In genomic region chr1:15916916-15917315, GRCh38 we compare ENCODE assay signal across 12 cellular contexts. TPM values are rescaled to one million over a fixed set of nuclear protein-coding genes. Genes with fewer than 3 reads are reported as not detected.
A peak's percentile ranks its signal among the peaks of the same experiment; 100 is the strongest.
DNase-seq lines count a peak whose midpoint lies in the region; ATAC-seq and TF ChIP-seq lines count a peak whose summit lies in the region.
"Had no signal": no experiment of that assay in that cellular context is flagged by ENCODE, and none has a peak within 500 bp of the region (broad histone marks: within the 10 kb centered on the region; RNA-seq: fewer than 3 reads in every experiment).

No MANE protein-coding gene starts in this region.

- no peak for DNase-seq in Right ventricle myocardium inferior (ENCODE audit: missing footprints)
- DNase-seq in left ventricle myocardium inferior, result no peak
- no peak for DNase-seq in SK-N-MC (ENCODE audit: low read depth, low spot score)
- peak in 1 of 2 donors; percentile 14 for DNase-seq in fibroblast of lung (ENCODE audit: low read depth in 2 of 2)
- DNase-seq in stimulated activated naive B cell treated with anti-CD40 and anti-IgM and Interleukin-4, amounts not matched to agents 10 μg/mL and 1 μg/mL and 100 μg/mL, for 72 hours, result no peak
- DNase-seq in omental fat pad (ENCODE audit: low spot score), result no peak
- no peak for DNase-seq in activated gamma-delta T cell (lab: John Stamatoyannopoulos, UW)
- no peak for DNase-seq in left colon
- DNase-seq: COR-L47; NCI-H1694; stimulated activated CD8-positive, alpha-beta memory T cell treated with anti-CD3 and anti-CD28 coated beads, Interleukin-4, amount 100 ng/mL, for 48 hours; T1000 had no signal

- H3K9me3 ChIP-seq in left ventricle myocardium inferior (replicated peaks), result no peaks in the 10 kb centered on the region
- H3K9me3 ChIP-seq in SK-N-MC (ENCODE audit: low read depth, low read length), result no peaks in the 10 kb centered on the region; the same call in 1 of the 2 replicates
- H3K9me3 ChIP-seq in fibroblast of lung (ENCODE audit: control insufficient read depth, insufficient read depth, low read depth, low read length), result no peaks in the 10 kb centered on the region

- H3K36me3 ChIP-seq in left ventricle myocardium inferior, result peaks cover 94% of the 10 kb centered on the region
- peaks cover 77% of the 10 kb centered on the region for H3K36me3 ChIP-seq in SK-N-MC (ENCODE audit: insufficient read depth, low read length)
- H3K36me3 ChIP-seq in fibroblast of lung (ENCODE audit: control insufficient read depth, insufficient read depth, low read length), result no peaks in the 10 kb centered on the region

- H3K4me1 ChIP-seq in left ventricle myocardium inferior (peaks cover 20% of the 10 kb centered on the region), fibroblast of lung (ENCODE audit: control insufficient read depth, extremely low read depth, insufficient read depth, low read length) (peaks cover 3% of the 10 kb centered on the region)

- H3K9ac ChIP-seq in SK-N-MC (ENCODE audit: insufficient read length) (no peak overlapping the region), fibroblast of lung (ENCODE audit: insufficient read depth, low read length) (no peak overlapping the region)

- peaks cover 11 to 38% of the 10 kb centered on the region in 2 donors for H3K4me1 Mint-ChIP-seq in stimulated activated naive B cell treated with anti-CD40 and anti-IgM and Interleukin-4, amounts not matched to agents 10 μg/mL and 1 μg/mL and 100 μg/mL, for 72 hours

- TF ChIP-seq CTCF in left ventricle myocardium inferior (IDR thresholded peaks at IDR 0.05; ENCODE audit: borderline replicate concordance) (no peak), fibroblast of lung (conservative IDR thresholded peaks at IDR 0.05 in 1 of 2, IDR thresholded peaks at IDR 0.05 in 1 of 2; ENCODE audit: low read depth in 1 of 2, low read length in 2 of 2) (no peak), omental fat pad (IDR thresholded peaks at IDR 0.05) (no peak)

- no peaks in the 10 kb centered on the region for H3K27me3 Mint-ChIP-seq in stimulated activated naive B cell treated with anti-CD40 and anti-IgM and Interleukin-4, amounts not matched to agents 10 μg/mL and 1 μg/mL and 100 μg/mL, for 72 hours

- H4K20me1 ChIP-seq in fibroblast of lung (ENCODE audit: control insufficient read depth, extremely low read depth, insufficient read depth, low read length), result no peaks in the 10 kb centered on the region

- no peak overlapping the region for H3K27ac ChIP-seq in left ventricle myocardium inferior (replicated peaks)
- H3K27ac ChIP-seq in SK-N-MC, result peak overlapping the region; percentile 11; the same call in 1 of the 2 replicates
- H3K27ac ChIP-seq in fibroblast of lung (ENCODE audit: insufficient read depth, low read length), result peak overlapping the region; percentile 6

- H3K4me3 Mint-ChIP-seq in stimulated activated naive B cell treated with anti-CD40 and anti-IgM and Interleukin-4, amounts not matched to agents 10 μg/mL and 1 μg/mL and 100 μg/mL, for 72 hours, result no peak overlapping the region

- H2AFZ ChIP-seq in fibroblast of lung (ENCODE audit: low read length), result no peak overlapping the region

- H3K79me2 ChIP-seq in fibroblast of lung (ENCODE audit: control insufficient read depth, insufficient read depth, low read length), result peaks cover 4% of the 10 kb centered on the region

- H3K9me3 Mint-ChIP-seq in stimulated activated naive B cell treated with anti-CD40 and anti-IgM and Interleukin-4, amounts not matched to agents 10 μg/mL and 1 μg/mL and 100 μg/mL, for 72 hours, result no peaks in the 10 kb centered on the region

- H3K27ac Mint-ChIP-seq in stimulated activated naive B cell treated with anti-CD40 and anti-IgM and Interleukin-4, amounts not matched to agents 10 μg/mL and 1 μg/mL and 100 μg/mL, for 72 hours, result peak overlapping the region; percentile 81

- ATAC-seq in Right ventricle myocardium inferior (peak; percentile 28), omental fat pad (ENCODE audit: low FRiP score) (no peak), left colon (no peak)
- peak; percentile 52 to 60 for ATAC-seq in stimulated activated naive B cell treated with anti-CD40 and anti-IgM and Interleukin-4, amounts not matched to agents 10 μg/mL and 1 μg/mL and 100 μg/mL, for 72 hours (replicated peaks)

- H3K27me3 ChIP-seq in left ventricle myocardium inferior (ENCODE audit: low read depth), result no peaks in the 10 kb centered on the region
- H3K27me3 ChIP-seq in fibroblast of lung (ENCODE audit: control insufficient read depth, insufficient read depth, low read length), result no peaks in the 10 kb centered on the region

- H3K36me3 Mint-ChIP-seq in stimulated activated naive B cell treated with anti-CD40 and anti-IgM and Interleukin-4, amounts not matched to agents 10 μg/mL and 1 μg/mL and 100 μg/mL, for 72 hours, result peaks cover 22 to 40% of the 10 kb centered on the region in 2 donors

- no peak overlapping the region for H3K4me3 ChIP-seq in left ventricle myocardium inferior
- H3K4me3 ChIP-seq in SK-N-MC, result no peak overlapping the region
- H3K4me3 ChIP-seq in fibroblast of lung (replicated peaks in 1 of 4; ENCODE audit: control extremely low read depth in 1 of 4, insufficient read depth in 1 of 4, low read depth in 3 of 4, low read length in 4 of 4), result no peak overlapping the region

- intact Hi-C loops in Right ventricle myocardium inferior (cut with DNase I), result no loop called here
- intact Hi-C loops in left ventricle myocardium inferior (cut with micrococcal nuclease), result no loop called here
- intact Hi-C loops in left colon (cut with DNase I, micrococcal nuclease), result no loop called here

- H3K4me2 ChIP-seq in fibroblast of lung (ENCODE audit: extremely low read depth, insufficient read depth, low read length), result no peak overlapping the region

RNA-seq across cellular contexts. Expression of gene ZBTB17, which starts 59.0 kb away (rescaled TPM):
- 23.4 TPM for total RNA-seq in Right ventricle myocardium inferior
- total RNA-seq in left ventricle myocardium inferior, result 24.7 TPM
- total RNA-seq in fibroblast of lung, result 46.0 and 54.3 TPM in 2 replicates
- 12.6 and 20.4 TPM in 2 replicates for polyA plus RNA-seq in fibroblast of lung
- polyA plus RNA-seq in fibroblast of lung (2012), result 15.0 and 24.3 TPM in 2 replicates
- polyA minus RNA-seq in fibroblast of lung (ENCODE audit: low replicate concordance), result 34.1 and 76.0 TPM in 2 replicates
- 10 to 100 TPM; 20.7 to 53.6 (median 27.8) TPM for total RNA-seq in omental fat pad
- total RNA-seq in left colon, result 10 to 100 TPM; 29.1 to 30.0 TPM

Comparison
In these comparisons a context has a peak if more than half of its experiments do, and no peak if none do; other contexts are left out.
1. ATAC-seq: peak in Right ventricle myocardium inferior (single experiment) and stimulated activated naive B cell treated with anti-CD40 and anti-IgM and Interleukin-4, amounts not matched to agents 10 μg/mL and 1 μg/mL and 100 μg/mL, for 72 hours (2 of 2); none in omental fat pad (single experiment) and left colon (single experiment).